In the genomic region with DNA sequence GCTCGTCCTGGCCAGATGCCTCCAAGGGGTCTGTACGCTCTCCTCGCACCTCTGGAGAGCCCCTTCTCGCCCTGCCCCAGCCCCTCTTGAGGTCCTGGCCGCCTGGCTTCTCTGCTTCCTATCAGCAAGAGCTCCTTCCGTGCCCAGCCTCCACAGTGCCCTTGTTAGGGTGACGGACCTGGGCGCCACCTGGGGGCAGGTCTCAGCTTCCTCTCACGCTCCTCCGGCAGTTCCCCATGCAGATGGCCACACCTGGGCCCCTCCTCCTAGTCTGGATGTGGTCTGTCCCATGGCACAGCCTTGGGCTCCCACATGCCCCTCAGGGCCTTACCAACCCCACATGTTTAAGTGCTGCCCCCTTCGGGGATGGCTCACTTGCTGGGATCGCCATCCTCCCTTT, we compare ENCODE assay signal across 19 cellular contexts. TPM values are rescaled to one million over a fixed set of nuclear protein-coding genes. Genes with fewer than 3 reads are reported as not detected.
"Had no signal": no experiment of that assay in that cellular context is flagged by ENCODE, and none has a peak within 500 bp of the region (broad histone marks: within the 10 kb centered on the region; RNA-seq: fewer than 3 reads in every experiment).

No MANE protein-coding gene starts in this region.

RNA-seq across cellular contexts. Expression of gene TMEM191B, which starts 6.7 kb away (rescaled TPM):
- total RNA-seq: lung microvascular endothelial cell had no signal

RNA-seq across cellular contexts. Expression of gene GGTLC3, which starts 16.4 kb away (rescaled TPM):
- total RNA-seq: kidney epithelial cell; left cardiac atrium; left colon; left lobe of liver; left ventricle myocardium inferior; left ventricle myocardium superior; liver; lower leg skin; lung microvascular endothelial cell; mammary epithelial cell; mesenteric fat pad; mesothelial cell of epicardium; mononuclear cell; mucosa of descending colon; mucosa of gallbladder; myocyte; naive thymus-derived CD4-positive, alpha-beta T cell had no signal
- polyA plus RNA-seq: immature natural killer cell; keratinocyte; liver; mammary epithelial cell; naive thymus-derived CD4-positive, alpha-beta T cell had no signal
